In the genomic region with DNA sequence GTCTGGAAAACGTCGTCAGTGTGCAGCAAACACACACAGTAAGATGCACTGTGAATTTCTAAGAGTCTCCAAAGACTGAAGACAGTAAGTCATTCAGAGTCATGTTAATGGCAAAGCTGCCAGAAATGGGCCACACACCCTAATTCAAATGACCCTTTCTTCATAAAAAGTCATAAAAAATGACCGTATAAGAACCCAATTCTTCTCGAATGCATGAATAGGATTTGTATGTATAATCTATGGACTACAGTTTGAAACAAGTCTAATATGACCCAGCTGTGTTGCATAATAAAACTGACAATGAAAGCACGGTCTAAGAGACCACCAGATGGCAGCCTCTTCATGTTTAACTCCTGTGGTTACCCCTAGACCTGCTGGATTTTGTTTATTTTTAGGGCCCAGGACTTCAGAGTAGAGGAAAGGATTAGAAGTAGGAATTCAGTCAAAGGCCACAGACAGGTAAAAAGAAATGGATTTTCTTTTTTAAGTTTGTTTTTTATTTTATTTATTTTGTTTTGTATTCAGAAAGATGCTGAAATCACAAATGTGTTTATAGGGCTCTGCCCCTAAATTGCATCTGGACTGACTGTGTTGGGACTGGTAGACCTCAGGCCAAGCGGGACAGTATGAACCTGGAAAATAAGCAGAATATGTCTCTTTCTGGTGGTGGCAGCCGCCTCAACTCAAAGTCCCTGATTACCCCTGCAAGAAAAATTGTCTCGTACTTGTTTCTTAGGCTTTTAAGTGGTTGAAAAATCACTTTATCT, we compare ENCODE assay signal across 8 cellular contexts. TPM values are rescaled to one million over a fixed set of nuclear protein-coding genes. Genes with fewer than 3 reads are reported as not detected.
A peak's percentile ranks its signal among the peaks of the same experiment; 100 is the strongest.
DNase-seq lines count a peak whose midpoint lies in the region; FAIRE-seq and TF ChIP-seq lines count a peak whose summit lies in the region.

No MANE protein-coding gene starts in this region.

- no peaks in the 10 kb centered on the region for H4K20me1 ChIP-seq in SU-DHL-6 (ENCODE audit: low read depth, low read length)

- no peaks in the 10 kb centered on the region for H3K27me3 Mint-ChIP-seq in glutamatergic neuron (ENCODE audit: unreplicated experiment)

- H3K4me1 Mint-ChIP-seq in glutamatergic neuron (ENCODE audit: low read depth, unreplicated experiment) = peaks cover 7% of the 10 kb centered on the region

- H3K4me3 Mint-ChIP-seq in glutamatergic neuron (ENCODE audit: unreplicated experiment) = no peak overlapping the region

- peak; percentile 57 for FAIRE-seq in H54 (lab: Jason Lieb, UNC)
- no peak for FAIRE-seq in RCC 7860 (lab: Jason Lieb, UNC)

- TF ChIP-seq CTCF in SU-DHL-6 (IDR thresholded peaks at IDR 0.05; ENCODE audit: insufficient read depth, low read length, poor library complexity, severe bottlenecking) (peak; percentile 46), glutamatergic neuron (IDR thresholded peaks at IDR 0.05; ENCODE audit: partially characterized antibody, unreplicated experiment) (peak; percentile 55)

- no peak overlapping the region for H3K27ac ChIP-seq in SU-DHL-6 (ENCODE audit: low read depth, low read length)

- TF ChIP-seq POLR2A in H54 (IDR thresholded peaks at IDR 0.05; ENCODE audit: low read depth, low read length) = no peak

- H3K27me3 ChIP-seq in SU-DHL-6 (ENCODE audit: low read length) = no peaks in the 10 kb centered on the region

- H3K36me3 Mint-ChIP-seq in glutamatergic neuron (ENCODE audit: unreplicated experiment) = no peaks in the 10 kb centered on the region

- no peaks in the 10 kb centered on the region for H3F3A ChIP-seq in SU-DHL-6 (ENCODE audit: insufficient read depth)

- H3K36me3 ChIP-seq in SU-DHL-6 (ENCODE audit: low read length) = no peaks in the 10 kb centered on the region

- H3K9me2 ChIP-seq in SU-DHL-6 (replicated peaks; ENCODE audit: insufficient read depth, low read length) = no peaks in the 10 kb centered on the region

- DNase-seq in EL (peak; percentile 67), H54 (ENCODE audit: insufficient read length, low spot score) (no peak), NCI-H1417 (lab: John Stamatoyannopoulos, UW) (peak; percentile 16 to 75 (median 57)), glutamatergic neuron (peak; percentile 31), renal cortical epithelial cell (ENCODE audit: low read depth) (peak; percentile 59), germinal center (ENCODE audit: low spot score) (no peak), RCC 7860 (ENCODE audit: low spot score) (no peak)

- H3K27ac Mint-ChIP-seq in glutamatergic neuron (ENCODE audit: unreplicated experiment) = no peak overlapping the region

- H2AFZ ChIP-seq in SU-DHL-6 (ENCODE audit: low read depth, low read length, severe bottlenecking) = no peak overlapping the region

- no peak overlapping the region for H3K4me3 ChIP-seq in SU-DHL-6 (ENCODE audit: insufficient read depth, low read length, poor library complexity, severe bottlenecking)

- H3K9me3 Mint-ChIP-seq in glutamatergic neuron (ENCODE audit: unreplicated experiment) = no peaks in the 10 kb centered on the region

- no peaks in the 10 kb centered on the region for H3K79me2 ChIP-seq in SU-DHL-6 (ENCODE audit: insufficient read depth, low read length)

- H3K9ac ChIP-seq in SU-DHL-6 (ENCODE audit: low read length) = no peak overlapping the region

- no peak overlapping the region for H3K4me2 ChIP-seq in SU-DHL-6 (ENCODE audit: low read depth, low read length, poor library complexity, severe bottlenecking)

- H3K9me3 ChIP-seq in SU-DHL-6 (ENCODE audit: insufficient read depth, low read length) = no peaks in the 10 kb centered on the region

RNA-seq across cellular contexts. Expression of a gene that starts 32.1 kb away (rescaled TPM):
- total RNA-seq in glutamatergic neuron (ENCODE audit: unreplicated experiment) (0.66 TPM), renal cortical epithelial cell (under 0.01 and 0.10 TPM in 2 replicates)

Comparison
In these comparisons a context has a peak if more than half of its experiments do, and no peak if none do; other contexts are left out.
1. DNase-seq: peak in EL (single experiment), NCI-H1417 (3 of 3), glutamatergic neuron (single experiment) and renal cortical epithelial cell (single experiment); none in H54 (single experiment), germinal center (single experiment) and RCC 7860 (single experiment).